Comparison of ENCODE assay signal across 21 cellular contexts in genomic region chr2:28637648-28638047, GRCh38.
DNase-seq lines count a peak whose midpoint lies in the region; ATAC-seq and TF ChIP-seq lines count a peak whose summit lies in the region.
"Had no signal": no experiment of that assay in that cellular context is flagged by ENCODE, and none has a peak within 500 bp of the region (broad histone marks: within the 10 kb centered on the region; RNA-seq: fewer than 3 reads in every experiment).

No MANE protein-coding gene starts in this region.

- H3K36me3 ChIP-seq in transverse colon: no peaks in the 10 kb centered on the region

- no peak overlapping the region for H3K4me3 ChIP-seq in transverse colon
- H3K4me3 ChIP-seq: mucosa of descending colon had no signal

- TF ChIP-seq CTCF in chondrocyte (IDR thresholded peaks at IDR 0.05): no peak
- no peak for TF ChIP-seq CTCF in neural crest cell (conservative IDR thresholded peaks at IDR 0.05)
- no peak for TF ChIP-seq CTCF in transverse colon (IDR thresholded peaks at IDR 0.05)

- no peak for TF ChIP-seq POLR2A in transverse colon (IDR thresholded peaks at IDR 0.05)

- H3K27ac ChIP-seq in transverse colon: peak overlapping the region in 3 of 4 donors; percentile 28 to 84 (median 66)
- H3K27ac ChIP-seq: 22Rv1 had no signal

- H3K27ac Mint-ChIP-seq in chondrocyte (ENCODE audit: unreplicated experiment) (peak overlapping the region; percentile 99), neural crest cell (ENCODE audit: unreplicated experiment) (peak overlapping the region; percentile 68)
- H3K27ac Mint-ChIP-seq: activated B cell treated with CpG ODN at 0.5 μM for 24 hours had no signal

- WGBS in transverse colon (ENCODE audit: low coverage in 1 of 2), 2 donors: 80 to 93% methylated on average over 1 to 5 of the region's 5 CpGs

- no peak overlapping the region for H3K4me3 Mint-ChIP-seq in chondrocyte (ENCODE audit: unreplicated experiment)
- no peak overlapping the region for H3K4me3 Mint-ChIP-seq in neural crest cell
- H3K4me3 Mint-ChIP-seq: activated B cell treated with CpG ODN at 0.5 μM for 24 hours had no signal

- H3K9me3 Mint-ChIP-seq in chondrocyte (ENCODE audit: low read depth): no peaks in the 10 kb centered on the region
- H3K9me3 Mint-ChIP-seq in neural crest cell: no peaks in the 10 kb centered on the region
- H3K9me3 Mint-ChIP-seq: activated B cell treated with CpG ODN at 0.5 μM for 24 hours had no signal

- H3K4me1 Mint-ChIP-seq in chondrocyte (ENCODE audit: low read depth) (peaks cover 63% of the 10 kb centered on the region), neural crest cell (peaks cover 14% of the 10 kb centered on the region)
- H3K4me1 Mint-ChIP-seq: activated B cell treated with CpG ODN at 0.5 μM for 24 hours had no signal

- H3K27me3 Mint-ChIP-seq in chondrocyte (ENCODE audit: low read depth) (no peaks in the 10 kb centered on the region), neural crest cell (ENCODE audit: low read depth) (peaks cover 20% of the 10 kb centered on the region)
- H3K27me3 Mint-ChIP-seq: activated B cell treated with CpG ODN at 0.5 μM for 24 hours had no signal

- no peak for ATAC-seq in GM21717 (IDR thresholded peaks at IDR 0.05; ENCODE audit: unreplicated experiment)
- no peak for ATAC-seq in GM19328 (IDR thresholded peaks at IDR 0.05; ENCODE audit: unreplicated experiment)
- ATAC-seq: HCT116, mucosa of descending colon had no signal

- H3K27me3 ChIP-seq in transverse colon: no peaks in the 10 kb centered on the region

- TF ChIP-seq EP300 in transverse colon (IDR thresholded peaks at IDR 0.05; ENCODE audit: low read depth): no peak

- intact Hi-C loops in transverse colon (cut with DNase I; ENCODE audit: low total_unique reads): no loop called here

- DNase-seq in NCI-H510A treated with DMSO at 0.1 percent for 48 hours (lab: John Stamatoyannopoulos, UW) (peak; percentile 18), NCI-H510A (lab: John Stamatoyannopoulos, UW) (no peak), chondrocyte (ENCODE audit: low spot score) (no peak), neural crest cell (ENCODE audit: low read depth, low spot score) (no peak), transverse colon (no peak), NCI-H2081 treated with DMSO at 0.1 percent for 48 hours (lab: John Stamatoyannopoulos, UW) (no peak)
- DNase-seq: activated B cell treated with CpG ODN at 0.5 μM for 24 hours; activated gamma-delta T cell; anterior cingulate cortex; dermis blood vessel endothelial cell; DMS 273 treated with DMSO at 0.1 percent for 48 hours; erythroblast; mucosa of descending colon; NCI-H1436; NCI-H226; stimulated activated naive CD8-positive, alpha-beta T cell treated with anti-CD3 and anti-CD28 coated beads, Interleukin-15, Interleukin-2, amounts not matched to agents 100 U/mL and 50 U/mL, for 24 hours; T-helper 1 cell had no signal

- peaks cover 6 to 53% (median 25%) of the 10 kb centered on the region in 4 donors for H3K4me1 ChIP-seq in transverse colon

- in situ Hi-C loops in transverse colon (cut with MboI; ENCODE audit: low pct_ligation_motif_present in 1 of 4, low pct_unique_long_range_greater_than_20kb in 1 of 4, low sequenced_read_pairs in 3 of 4): no loop called here

- H3K36me3 Mint-ChIP-seq in chondrocyte (ENCODE audit: low read depth) (peaks cover 3% of the 10 kb centered on the region), neural crest cell (ENCODE audit: low read depth) (no peaks in the 10 kb centered on the region)

- no peaks in the 10 kb centered on the region for H3K9me3 ChIP-seq in transverse colon
- H3K9me3 ChIP-seq: mucosa of descending colon had no signal
